ENCODE assay signal across 1 cellular context in genomic region chr1:115837762-115838421, GRCh38.
TF ChIP-seq lines count a peak whose summit lies in the region.

No MANE protein-coding gene starts in this region.

TF ChIP-seq in WTC11, 78 proteins besides CTCF, POLR2A, EP300 and RAD21 (continued from another document):
- TF ChIP-seq MAX (CRISPR knock-in tag; IDR thresholded peaks at IDR 0.05), result peak; percentile 36; the same call in 1 of the 2 replicates
- TF ChIP-seq SMAD3 (CRISPR knock-in tag; IDR thresholded peaks at IDR 0.05; ENCODE audit: borderline replicate concordance), result no peak
- no peak for TF ChIP-seq ZSCAN18 (CRISPR knock-in tag; IDR thresholded peaks at IDR 0.05)
- 0 out of 2 replicates have a peak, but pooled peaks have one; percentile 19 for TF ChIP-seq IRF2 (CRISPR knock-in tag; IDR thresholded peaks at IDR 0.05; ENCODE audit: borderline replicate concordance, low read depth)
- TF ChIP-seq NR1H2 (CRISPR knock-in tag; IDR thresholded peaks at IDR 0.05), result no peak
- no peak for TF ChIP-seq ETV6 (CRISPR knock-in tag; IDR thresholded peaks at IDR 0.05)
- TF ChIP-seq ERG (CRISPR knock-in tag; IDR thresholded peaks at IDR 0.05), result no peak
- no peak for TF ChIP-seq RORB (CRISPR knock-in tag; IDR thresholded peaks at IDR 0.05)
- no peak for TF ChIP-seq ATF3 (CRISPR knock-in tag; conservative IDR thresholded peaks at IDR 0.05)
- 0 out of 2 replicates have a peak, but pooled peaks have one; percentile 6 for TF ChIP-seq NFE2L1 (CRISPR knock-in tag; IDR thresholded peaks at IDR 0.05)
- no peak for TF ChIP-seq ZNF396 (CRISPR knock-in tag; IDR thresholded peaks at IDR 0.05; ENCODE audit: borderline replicate concordance)
- TF ChIP-seq ZNF425 (CRISPR knock-in tag; conservative IDR thresholded peaks at IDR 0.05), result no peak
- no peak for TF ChIP-seq STAT6 (CRISPR knock-in tag; conservative IDR thresholded peaks at IDR 0.05; ENCODE audit: low read depth)
- TF ChIP-seq ATF6 (CRISPR knock-in tag; IDR thresholded peaks at IDR 0.05), result no peak
- TF ChIP-seq ZNF219 (CRISPR knock-in tag; IDR thresholded peaks at IDR 0.05; ENCODE audit: borderline replicate concordance), result no peak
- TF ChIP-seq TCF7 (CRISPR knock-in tag; IDR thresholded peaks at IDR 0.05; ENCODE audit: low read depth), result peak; percentile 67; the same call in 1 of the 2 replicates
- TF ChIP-seq E2F4 (CRISPR knock-in tag; IDR thresholded peaks at IDR 0.05; ENCODE audit: borderline replicate concordance, low read depth), result peak; percentile 74
